In the genomic region with DNA sequence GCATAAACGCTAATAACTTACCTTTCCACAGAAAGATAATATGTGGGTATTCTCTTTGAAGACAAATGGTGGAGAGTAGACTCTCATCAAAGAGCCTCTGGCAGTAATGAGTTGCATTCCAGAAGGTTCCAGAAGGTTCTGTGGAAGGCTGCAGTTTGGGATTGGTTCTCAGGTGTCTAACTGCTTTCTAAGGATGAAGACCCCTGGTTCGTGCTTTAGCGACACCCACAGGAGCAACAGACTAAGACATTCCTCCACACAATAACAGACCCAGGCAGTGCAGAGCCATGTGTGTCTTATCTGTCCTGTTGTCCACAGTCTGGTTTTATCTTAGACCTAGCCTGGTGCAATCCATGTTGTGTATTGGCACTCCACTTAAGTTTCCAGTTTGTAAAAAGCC, we compare ENCODE assay signal across 6 cellular contexts. TPM values are rescaled to one million over a fixed set of nuclear protein-coding genes. Genes with fewer than 3 reads are reported as not detected.
"Had no signal": no experiment of that assay in that cellular context is flagged by ENCODE, and none has a peak within 500 bp of the region (broad histone marks: within the 10 kb centered on the region; RNA-seq: fewer than 3 reads in every experiment).

No MANE protein-coding gene starts in this region.

RNA-seq across cellular contexts. Expression of gene ALG1L2, which starts 9.1 kb away (rescaled TPM):
- total RNA-seq: activated CD4-positive, alpha-beta T cell treated with anti-CD3 and anti-CD28 coated beads, Interleukin-2, amount 10 ng/mL, durations not matched to agents 24 days and 14 days; activated T-helper 1 cell treated with anti-CD3 and anti-CD28 coated beads, Interleukin-12 subunit alpha, Interleukin-12 subunit beta, Interleukin-2, Interleukin-4 antibody, amounts not matched to agents 30 ng/mL and 10 ng/mL and 1 ng/mL, durations not matched to agents 14 hours and 24 hours and 36 hours; ascending aorta; body of pancreas; bronchial epithelial cell; MCF 10A had no signal
